17 cellular contexts compared by ENCODE assay signal in genomic region chr6:108693406-108694154, GRCh38.
DNase-seq lines count a peak whose midpoint lies in the region; ATAC-seq and TF ChIP-seq lines count a peak whose summit lies in the region.
"Had no signal": no experiment of that assay in that cellular context is flagged by ENCODE, and none has a peak within 500 bp of the region (broad histone marks: within the 10 kb centered on the region; RNA-seq: fewer than 3 reads in every experiment).

No MANE protein-coding gene starts in this region.

- H3K4me1 Mint-ChIP-seq in activated T-cell treated with anti-CD3 and anti-CD28 coated beads, Interleukin-2, amount 50 U/mL, for 72 hours (ENCODE audit: low read depth), result peaks cover 8% of the 10 kb centered on the region
- H3K4me1 Mint-ChIP-seq in osteocyte (ENCODE audit: unreplicated experiment), result peaks cover 28% of the 10 kb centered on the region

- no peak for DNase-seq in activated T-cell treated with anti-CD3 and anti-CD28 coated beads, Interleukin-2, amount 50 U/mL, for 72 hours
- DNase-seq in activated T-cell treated with anti-CD3 and anti-CD28 coated beads, Interleukin-2, amount 50 U/mL, for 48 hours, result no peak
- peak; percentile 22 for DNase-seq in islet precursor cell
- peak; percentile 69 for DNase-seq in osteocyte (ENCODE audit: extremely low spot score, unreplicated experiment)
- no peak for DNase-seq in tibial nerve (ENCODE audit: low spot score in 2 of 2)
- no peak for DNase-seq in AG20443 (ENCODE audit: low spot score)
- DNase-seq in NK-92 treated with Interleukin-12 subunit alpha and Interleukin-12 subunit beta, amount 100 ng/mL, for 24 hours (lab: John Stamatoyannopoulos, UW), result no peak
- DNase-seq in NCI-H1105 treated with DMSO at 0.1 percent for 48 hours (lab: John Stamatoyannopoulos, UW), result no peak
- DNase-seq: AML-193; Caco-2; CD8-positive, alpha-beta memory T cell; DND-41; GDM1; GOT3; H9 had no signal

- TF ChIP-seq EP300 in tibial nerve (IDR thresholded peaks at IDR 0.05), result no peak

- 93 to 96% methylated on average over 2 to 4 of the region's 4 CpGs for WGBS in tibial nerve, 2 donors

- H3K27ac ChIP-seq in tibial nerve, result no peak overlapping the region
- H3K27ac ChIP-seq: 22Rv1, BLaER1 had no signal

- H3K4me1 ChIP-seq in tibial nerve, result peaks cover 4 to 39% (median 18%) of the 10 kb centered on the region in 4 donors

- ATAC-seq in activated T-cell treated with anti-CD3 and anti-CD28 coated beads, Interleukin-2, amount 50 U/mL, for 72 hours (replicated peaks in 1 of 2), result no peak

- H3K36me3 ChIP-seq in tibial nerve, result peaks cover 0 to 8% (median 0%) of the 10 kb centered on the region in 3 donors
- H3K36me3 ChIP-seq: BLaER1 had no signal

- no peaks in the 10 kb centered on the region for H3K27me3 ChIP-seq in tibial nerve
- H3K27me3 ChIP-seq: BLaER1 had no signal

- H3K27ac Mint-ChIP-seq in activated T-cell treated with anti-CD3 and anti-CD28 coated beads, Interleukin-2, amount 50 U/mL, for 72 hours, result peak overlapping the region; percentile 34
- H3K27ac Mint-ChIP-seq in osteocyte (ENCODE audit: unreplicated experiment), result no peak overlapping the region
- H3K27ac Mint-ChIP-seq: CD8-positive, alpha-beta memory T cell had no signal

- no peak for TF ChIP-seq CTCF in osteocyte (IDR thresholded peaks at IDR 0.05)
- TF ChIP-seq CTCF in tibial nerve (IDR thresholded peaks at IDR 0.05), result no peak

- no peaks in the 10 kb centered on the region for H3K9me3 ChIP-seq in tibial nerve
- H3K9me3 ChIP-seq: BLaER1, Caco-2 had no signal

- no peak for TF ChIP-seq POLR2A in tibial nerve (IDR thresholded peaks at IDR 0.05)

- no peak overlapping the region for H3K4me3 Mint-ChIP-seq in activated T-cell treated with anti-CD3 and anti-CD28 coated beads, Interleukin-2, amount 50 U/mL, for 72 hours
- no peak overlapping the region for H3K4me3 Mint-ChIP-seq in osteocyte (ENCODE audit: unreplicated experiment)
- H3K4me3 Mint-ChIP-seq: CD8-positive, alpha-beta memory T cell; H9 had no signal

- no peaks in the 10 kb centered on the region for H3K9me3 Mint-ChIP-seq in activated T-cell treated with anti-CD3 and anti-CD28 coated beads, Interleukin-2, amount 50 U/mL, for 72 hours
- no peaks in the 10 kb centered on the region for H3K9me3 Mint-ChIP-seq in osteocyte (ENCODE audit: unreplicated experiment)
- H3K9me3 Mint-ChIP-seq: CD8-positive, alpha-beta memory T cell; H9 had no signal

- H3K36me3 Mint-ChIP-seq in activated T-cell treated with anti-CD3 and anti-CD28 coated beads, Interleukin-2, amount 50 U/mL, for 72 hours (ENCODE audit: insufficient read depth in 2 of 2), result peaks cover 0 to 2% of the 10 kb centered on the region in 2 donors
- H3K36me3 Mint-ChIP-seq in osteocyte (ENCODE audit: unreplicated experiment), result peaks cover 3% of the 10 kb centered on the region

- H3K4me3 ChIP-seq in tibial nerve, result no peak overlapping the region
- H3K4me3 ChIP-seq: BLaER1 had no signal

- H3K27me3 Mint-ChIP-seq in activated T-cell treated with anti-CD3 and anti-CD28 coated beads, Interleukin-2, amount 50 U/mL, for 72 hours (ENCODE audit: low read depth), result no peaks in the 10 kb centered on the region
- H3K27me3 Mint-ChIP-seq in osteocyte (ENCODE audit: unreplicated experiment), result no peaks in the 10 kb centered on the region

Comparison
In these comparisons a context has a peak if more than half of its experiments do, and no peak if none do; other contexts are left out.
1. DNase-seq: peak in islet precursor cell (single experiment) and osteocyte (single experiment); none in activated T-cell treated with anti-CD3 and anti-CD28 coated beads, Interleukin-2, amount 50 U/mL, for 72 hours (0 of 2), activated T-cell treated with anti-CD3 and anti-CD28 coated beads, Interleukin-2, amount 50 U/mL, for 48 hours (0 of 2), tibial nerve (0 of 2), AG20443 (single experiment), NK-92 treated with Interleukin-12 subunit alpha and Interleukin-12 subunit beta, amount 100 ng/mL, for 24 hours (single experiment) and NCI-H1105 treated with DMSO at 0.1 percent for 48 hours (single experiment).